In genomic region chr6:7129784-7130569, GRCh38 we compare ENCODE assay signal across 8 cellular contexts. TPM values are rescaled to one million over a fixed set of nuclear protein-coding genes. Genes with fewer than 3 reads are reported as not detected.
A peak's percentile ranks its signal among the peaks of the same experiment; 100 is the strongest.
DNase-seq lines count a peak whose midpoint lies in the region; ATAC-seq and TF ChIP-seq lines count a peak whose summit lies in the region.

No MANE protein-coding gene starts in this region.

- no peak for TF ChIP-seq POLR2A in Peyer's patch (IDR thresholded peaks at IDR 0.05)

- ATAC-seq in GM18861 (IDR thresholded peaks at IDR 0.05; ENCODE audit: unreplicated experiment): no peak

- H3K9me3 Mint-ChIP-seq in CD8-positive, alpha-beta memory T cell: no peaks in the 10 kb centered on the region
- no peaks in the 10 kb centered on the region for H3K9me3 Mint-ChIP-seq in nephron progenitor cell

- POLR2A ChIA-PET in CD8-positive, alpha-beta memory T cell (lab: Charles Lee): interaction anchor here (0.7 kb wide), 1 partner anchor 115 kb away, joined by 7 read pairs; no protein-coding TSS in a partner anchor

- H3K36me3 Mint-ChIP-seq in CD8-positive, alpha-beta memory T cell: peaks cover 0 to 18% (median 12%) of the 10 kb centered on the region in 3 donors
- H3K36me3 Mint-ChIP-seq in nephron progenitor cell (ENCODE audit: low read depth): peaks cover 32% of the 10 kb centered on the region

- H3K36me3 ChIP-seq in CD8-positive, alpha-beta memory T cell (ENCODE audit: insufficient read depth, low read length): no peaks in the 10 kb centered on the region
- H3K36me3 ChIP-seq in brain microvascular endothelial cell (replicated peaks) (no peaks in the 10 kb centered on the region), Peyer's patch (no peaks in the 10 kb centered on the region)

- H3K27me3 ChIP-seq in CD8-positive, alpha-beta memory T cell (ENCODE audit: insufficient read depth, low read length, poor library complexity, severe bottlenecking): no peaks in the 10 kb centered on the region
- H3K27me3 ChIP-seq in brain microvascular endothelial cell (replicated peaks) (no peaks in the 10 kb centered on the region), Peyer's patch (no peaks in the 10 kb centered on the region)

- in situ Hi-C loops in brain microvascular endothelial cell (cut with HindIII; ENCODE audit: low pct_ligation_motif_present, low sequenced_read_pairs): no loop called here

- peak overlapping the region in 6 of 8 donors; percentile 2 to 66 (median 50) for H3K27ac Mint-ChIP-seq in CD8-positive, alpha-beta memory T cell
- peak overlapping the region; percentile 91 for H3K27ac Mint-ChIP-seq in nephron progenitor cell

- peaks cover 65% of the 10 kb centered on the region for H3K4me1 ChIP-seq in CD8-positive, alpha-beta memory T cell (ENCODE audit: insufficient read depth, low read length)
- peaks cover 0 to 11% (median 7%) of the 10 kb centered on the region in 4 donors for H3K4me1 ChIP-seq in Peyer's patch

- H3K27ac ChIP-seq in CD8-positive, alpha-beta memory T cell (ENCODE audit: low read depth, low read length): no peak overlapping the region
- no peak overlapping the region for H3K27ac ChIP-seq in brain microvascular endothelial cell
- H3K27ac ChIP-seq in Peyer's patch: peak overlapping the region in 1 of 4 donors; percentile 16

- TF ChIP-seq CTCF in brain microvascular endothelial cell (IDR thresholded peaks at IDR 0.05; ENCODE audit: low read depth, low read length, missing control alignments) (no peak), nephron progenitor cell (IDR thresholded peaks at IDR 0.05) (no peak), GM20000 (IDR thresholded peaks at IDR 0.05; ENCODE audit: extremely low read depth, missing control alignments) (no peak), Peyer's patch (IDR thresholded peaks at IDR 0.05) (no peak)

- CTCF ChIA-PET in CD8-positive, alpha-beta memory T cell (lab: Charles Lee): interaction anchor here (1.5 kb wide), 1 partner anchor 9 kb away, joined by 3 read pairs; no protein-coding TSS in a partner anchor

- DNase-seq in CD8-positive, alpha-beta memory T cell: no peak
- peak; percentile 94 for DNase-seq in MV-4-11 (lab: John Stamatoyannopoulos, UW)
- DNase-seq in brain microvascular endothelial cell: peak; percentile 9
- no peak for DNase-seq in nephron progenitor cell
- no peak for DNase-seq in NCI-H2171 (lab: John Stamatoyannopoulos, UW)
- DNase-seq in GM20000 (ENCODE audit: low spot score): no peak
- no peak for DNase-seq in Peyer's patch

- H3K4me1 Mint-ChIP-seq in CD8-positive, alpha-beta memory T cell: peaks cover 77 to 92% (median 77%) of the 10 kb centered on the region in 3 donors
- peaks cover 63% of the 10 kb centered on the region for H3K4me1 Mint-ChIP-seq in nephron progenitor cell

- no peaks in the 10 kb centered on the region for H3K27me3 Mint-ChIP-seq in CD8-positive, alpha-beta memory T cell
- peaks cover 4% of the 10 kb centered on the region for H3K27me3 Mint-ChIP-seq in nephron progenitor cell (ENCODE audit: low read depth, poor library complexity)

- no peaks in the 10 kb centered on the region for H3K9me3 ChIP-seq in CD8-positive, alpha-beta memory T cell (ENCODE audit: low read length)
- no peaks in the 10 kb centered on the region for H3K9me3 ChIP-seq in Peyer's patch

- H3K4me3 Mint-ChIP-seq in CD8-positive, alpha-beta memory T cell: no peak overlapping the region
- no peak overlapping the region for H3K4me3 Mint-ChIP-seq in nephron progenitor cell

- H3K4me3 ChIP-seq in CD8-positive, alpha-beta memory T cell (ENCODE audit: low read length): no peak overlapping the region
- H3K4me3 ChIP-seq in brain microvascular endothelial cell (ENCODE audit: low read depth, low read length) (no peak overlapping the region), Peyer's patch (no peak overlapping the region)

RNA-seq across cellular contexts. Expression of gene RREB1, which starts 22.2 kb away (rescaled TPM):
- total RNA-seq in CD8-positive, alpha-beta memory T cell: 10 to 100 TPM; 17.7 to 18.7 TPM
- 8.5 TPM for polyA plus RNA-seq in CD8-positive, alpha-beta memory T cell
- 100 to 1,000 TPM in 3 of 4 donors, 10 to 100 TPM in 1; 65.0 to 118 (median 113) TPM for total RNA-seq in Peyer's patch

Comparison
In these comparisons a context has a peak if more than half of its experiments do, and no peak if none do; other contexts are left out.
1. DNase-seq: peak in MV-4-11 (single experiment) and brain microvascular endothelial cell (single experiment); none in CD8-positive, alpha-beta memory T cell (0 of 5), nephron progenitor cell (single experiment), NCI-H2171 (single experiment), GM20000 (single experiment) and Peyer's patch (0 of 3).